ENCODE assay signal across 9 cellular contexts in genomic region chr6:10383312-10384063, GRCh38. TPM values are rescaled to one million over a fixed set of nuclear protein-coding genes. Genes with fewer than 3 reads are reported as not detected.
A peak's percentile ranks its signal among the peaks of the same experiment; 100 is the strongest.
DNase-seq lines count a peak whose midpoint lies in the region; ATAC-seq, FAIRE-seq and TF ChIP-seq lines count a peak whose summit lies in the region.
"Had no signal": no experiment of that assay in that cellular context is flagged by ENCODE, and none has a peak within 500 bp of the region (broad histone marks: within the 10 kb centered on the region; RNA-seq: fewer than 3 reads in every experiment).

No MANE protein-coding gene starts in this region.

- 62% methylated on average over 31 of the region's 51 CpGs for WGBS in K562 (ENCODE audit: insufficient coverage, low coverage, missing lambda C conversion rate)

- H3K4me3 ChIP-seq in BJ (ENCODE audit: low read depth, low read length) = peak overlapping the region; percentile 31
- no peak overlapping the region for H3K4me3 ChIP-seq in K562

- no peaks in the 10 kb centered on the region for H3K9me1 ChIP-seq in K562 (ENCODE audit: control insufficient read depth, insufficient read depth, low read length)

- H3K9ac ChIP-seq in K562 (ENCODE audit: insufficient read depth in 1 of 2, low read depth in 2 of 2, low read length in 2 of 2) = 0 out of 4 replicates have a peak overlapping the region, but pooled peaks of 1 of the 2 experiments have one; percentile 32

- DNase-seq in BJ (ENCODE audit: low read depth) (no peak), K562 (ENCODE audit: extremely low read depth in 1 of 4, low spot score in 3 of 4) (peak in 1 of 4 experiments; percentile 28), memory B cell (ENCODE audit: low spot score in 2 of 2) (no peak), hippocampal formation (lab: John Stamatoyannopoulos, UW) (no peak)

- no peak for TF ChIP-seq POLR2A in K562 (conservative IDR thresholded peaks at IDR 0.05)

- no peaks in the 10 kb centered on the region; the same call in 1 of the 2 replicates for H3K9me3 ChIP-seq in K562 (replicated peaks; ENCODE audit: control insufficient read depth, insufficient read depth, low read depth, low read length)

- peaks cover 3% of the 10 kb centered on the region for H3K9me3 Mint-ChIP-seq in memory B cell

- H3K27me3 ChIP-seq in BJ (ENCODE audit: control insufficient read depth, insufficient read depth, low read length) (no peaks in the 10 kb centered on the region), K562 (ENCODE audit: control insufficient read depth in 2 of 2, insufficient read depth in 2 of 2, low read length in 2 of 2) (no peaks in the 10 kb centered on the region)

- BruUV-seq in K562 (replicated peaks; lab: Mats Ljungman, UMichigan) = no TSS peak

- peak overlapping the region; percentile 62 for H2AFZ ChIP-seq in K562 (ENCODE audit: low read depth, low read length)

- H3K4me2 ChIP-seq in K562 (ENCODE audit: insufficient read depth, low read length) = no peak overlapping the region

- POLR2A ChIA-PET in BJ (lab: Charles Lee) = interaction anchor here (0.7 kb wide), 1 partner anchor 25 kb away, joined by 3 read pairs; no protein-coding TSS in a partner anchor
- POLR2A ChIA-PET in K562 (lab: Yijun Ruan, JAX) = interaction anchor here (0.7 kb wide), 1 partner anchor 19 kb away, joined by 3 read pairs; no protein-coding TSS in a partner anchor

- peaks cover 28% of the 10 kb centered on the region for H3K27me3 Mint-ChIP-seq in memory B cell

- TF ChIP-seq EP300 in K562 (IDR thresholded peaks at IDR 0.05; ENCODE audit: low read length) = no peak

- TF ChIP-seq CTCF in BJ (IDR thresholded peaks at IDR 0.05; ENCODE audit: insufficient read depth, low read depth, low read length) = 0 out of 2 replicates have a peak, but pooled peaks have one; percentile 3
- no peak for TF ChIP-seq CTCF in K562 (IDR thresholded peaks at IDR 0.05 in 2 of 3, conservative IDR thresholded peaks at IDR 0.05 in 1 of 3; ENCODE audit: insufficient read depth in 2 of 3, low read depth in 1 of 3, low read length in 3 of 3)

- CTCF ChIA-PET in BJ (lab: Yijun Ruan, JAX) (no interaction called here), K562 (lab: Yijun Ruan, JAX; ENCODE audit: low intra/inter-chr PET ratio) (no interaction called here)

- no peak overlapping the region for H3K27ac ChIP-seq in K562 (ENCODE audit: extremely low read depth, low read depth, low read length)
- H3K27ac ChIP-seq: HL-60 had no signal

- no peak for FAIRE-seq in K562 (lab: Jason Lieb, UNC)

- TF ChIP-seq RAD21 in K562 (CRISPR knock-in tag; conservative IDR thresholded peaks at IDR 0.05 in 1 of 2, IDR thresholded peaks at IDR 0.05 in 1 of 2) = no peak

- peaks cover 2% of the 10 kb centered on the region for H3K36me3 Mint-ChIP-seq in memory B cell

- peaks cover 2% of the 10 kb centered on the region for H3K4me1 Mint-ChIP-seq in memory B cell

- H3K27ac Mint-ChIP-seq in memory B cell = peak overlapping the region; percentile 67

- H3K36me3 ChIP-seq in BJ (ENCODE audit: control insufficient read depth, insufficient read depth, low read length) (no peaks in the 10 kb centered on the region), K562 (ENCODE audit: control insufficient read depth, insufficient read depth, low read length) (no peaks in the 10 kb centered on the region)

- no peaks in the 10 kb centered on the region for H3K79me2 ChIP-seq in K562 (ENCODE audit: control insufficient read depth, insufficient read depth, low read length)

- ATAC-seq in HG02588 (IDR thresholded peaks at IDR 0.05; ENCODE audit: unreplicated experiment) (peak; percentile 57), K562 (peak; percentile 79), memory B cell (ENCODE audit: low read depth) (no peak), HG03565 (IDR thresholded peaks at IDR 0.05; ENCODE audit: unreplicated experiment) (no peak), GM18861 (IDR thresholded peaks at IDR 0.05; ENCODE audit: unreplicated experiment) (no peak), HG03378 (IDR thresholded peaks at IDR 0.05; ENCODE audit: unreplicated experiment) (no peak)

- H3K4me1 ChIP-seq in K562 (replicated peaks in 1 of 2; ENCODE audit: control insufficient read depth in 2 of 2, insufficient read depth in 2 of 2, low read length in 2 of 2) = peaks cover 0 to 13% of the 10 kb centered on the region in 2 experiments; a peak in 1 of 5 replicates

- H3K4me3 Mint-ChIP-seq in memory B cell = no peak overlapping the region

- in situ Hi-C loops in K562 (cut with MboI) = no loop called here

- intact Hi-C loops in K562 (cut with micrococcal nuclease) = no loop called here

- H4K20me1 ChIP-seq in K562 (replicated peaks; ENCODE audit: control insufficient read depth, insufficient read depth, low read length) = no peaks in the 10 kb centered on the region

TF ChIP-seq in K562, 482 proteins besides CTCF, POLR2A, EP300 and RAD21 (continues in another document):
- TF ChIP-seq, protein P1, sequence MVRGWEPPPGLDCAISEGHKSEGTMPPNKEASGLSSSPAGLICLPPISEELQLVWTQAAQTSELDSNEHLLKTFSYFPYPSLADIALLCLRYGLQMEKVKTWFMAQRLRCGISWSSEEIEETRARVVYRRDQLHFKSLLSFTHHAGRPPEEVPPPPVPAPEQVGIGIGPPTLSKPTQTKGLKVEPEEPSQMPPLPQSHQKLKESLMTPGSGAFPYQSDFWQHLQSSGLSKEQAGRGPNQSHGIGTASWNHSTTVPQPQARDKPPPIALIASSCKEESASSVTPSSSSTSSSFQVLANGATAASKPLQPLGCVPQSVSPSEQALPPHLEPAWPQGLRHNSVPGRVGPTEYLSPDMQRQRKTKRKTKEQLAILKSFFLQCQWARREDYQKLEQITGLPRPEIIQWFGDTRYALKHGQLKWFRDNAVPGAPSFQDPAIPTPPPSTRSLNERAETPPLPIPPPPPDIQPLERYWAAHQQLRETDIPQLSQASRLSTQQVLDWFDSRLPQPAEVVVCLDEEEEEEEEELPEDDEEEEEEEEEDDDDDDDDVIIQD (CRISPR knock-in tag; IDR thresholded peaks at IDR 0.05) = no peak
- TF ChIP-seq ETV1 (tag; conservative IDR thresholded peaks at IDR 0.05; ENCODE audit: low read depth) (no peak), E2F6 (IDR thresholded peaks at IDR 0.05; ENCODE audit: borderline replicate concordance in 1 of 2, extremely low read depth in 1 of 2, insufficient read depth in 1 of 2, insufficient read length in 1 of 2, low read depth in 1 of 2, low read length in 1 of 2, poor library complexity in 1 of 2, severe bottlenecking in 1 of 2) (peak; percentile 33 to 58), MITF (IDR thresholded peaks at IDR 0.05) (no peak), RBFOX2 (IDR thresholded peaks at IDR 0.05; ENCODE audit: low read depth, low read length) (peak; percentile 22; the same call in 1 of the 2 replicates), NRF1 (conservative IDR thresholded peaks at IDR 0.05 in 1 of 2, IDR thresholded peaks at IDR 0.05 in 1 of 2) (peak; percentile 62 to 68), L3MBTL2 (IDR thresholded peaks at IDR 0.05) (peak; percentile 36; the same call in 1 of the 2 replicates), U2AF2 (optimal IDR thresholded peaks at IDR 0.05; ENCODE audit: low read depth, low read length) (no peak), NR2C1 (IDR thresholded peaks at IDR 0.05) (no peak), NR2C1 (tag; IDR thresholded peaks at IDR 0.05) (no peak), SMARCA4 (IDR thresholded peaks at IDR 0.05) (no peak)

RNA-seq across cellular contexts. Expression of gene TFAP2A, which starts 31.4 kb away (rescaled TPM):
- polyA plus RNA-seq in BJ (2011; rRNA removed) (12.6 and 14.0 TPM in 2 replicates), K562 (2011; rRNA removed) (0.15 and 0.17 TPM in 2 replicates), K562 (2014; fragmentation: Illumina TruSeq; extraction: Trizol) (0.37 and 0.54 TPM in 2 replicates), K562 (2014; fragmentation: Nextera tagmentation; extraction: Ambion mirVana) (under 1 TPM; 0.14 to 0.20 TPM), K562 (2014; rRNA removed) (0.15 and 0.36 TPM in 2 replicates)
- polyA minus RNA-seq in BJ (2011; rRNA and poly(A)+ RNA removed) = 8.0 and 11.0 TPM in 2 replicates
- 0.51 and 0.55 TPM in 2 replicates for total RNA-seq in K562 (2011; cell fraction: chromatin; rRNA removed; ENCODE audit: low replicate concordance)
- total RNA-seq in K562 (2011; cell fraction: nucleolus; rRNA removed) = 0.33 TPM in 1 of 2 replicates, not detected in the other
- 0.29 and 0.61 TPM in 2 replicates for total RNA-seq in K562 (2011; cell fraction: nucleoplasm; rRNA removed)
- total RNA-seq in K562 (2014; rRNA removed) (0.33 TPM in 1 of 2 replicates, not detected in the other), K562 (2014; rRNA removed; fragmentation: Illumina TruSeq; extraction: Trizol) (0.18 TPM in 1 of 2 replicates, not detected in the other), K562 (2015; rRNA removed; fragmentation: Illumina TruSeq; extraction: Trizol) (0.11 and 0.22 TPM in 2 replicates), K562 (2021) (0.40 and 0.53 TPM in 2 replicates)
- polyA plus RNA-seq in K562 (2011; cell fraction: cytosol; rRNA removed) = 0.19 and 0.22 TPM in 2 replicates
- 0.24 and 0.46 TPM in 2 replicates for polyA plus RNA-seq in K562 (2011; cell fraction: nucleus; rRNA removed)
- 0.29 and 0.42 TPM in 2 replicates for polyA plus RNA-seq in K562 (2012)
- polyA minus RNA-seq in K562 (2011; rRNA and poly(A)+ RNA removed) = 0.12 and 0.28 TPM in 2 replicates
- polyA minus RNA-seq in K562 (2011; cell fraction: cytosol; rRNA and poly(A)+ RNA removed) = 1.0 and 3.5 TPM in 2 replicates
- 0.40 and 0.56 TPM in 2 replicates for polyA minus RNA-seq in K562 (2011; cell fraction: nucleus; rRNA and poly(A)+ RNA removed)

Comparison
In these comparisons a context has a peak if more than half of its experiments do, and no peak if none do; other contexts are left out.
1. ATAC-seq: peak in HG02588 (single experiment) and K562 (single experiment); none in memory B cell (single experiment), HG03565 (single experiment), GM18861 (single experiment) and HG03378 (single experiment).